In the genomic region with DNA sequence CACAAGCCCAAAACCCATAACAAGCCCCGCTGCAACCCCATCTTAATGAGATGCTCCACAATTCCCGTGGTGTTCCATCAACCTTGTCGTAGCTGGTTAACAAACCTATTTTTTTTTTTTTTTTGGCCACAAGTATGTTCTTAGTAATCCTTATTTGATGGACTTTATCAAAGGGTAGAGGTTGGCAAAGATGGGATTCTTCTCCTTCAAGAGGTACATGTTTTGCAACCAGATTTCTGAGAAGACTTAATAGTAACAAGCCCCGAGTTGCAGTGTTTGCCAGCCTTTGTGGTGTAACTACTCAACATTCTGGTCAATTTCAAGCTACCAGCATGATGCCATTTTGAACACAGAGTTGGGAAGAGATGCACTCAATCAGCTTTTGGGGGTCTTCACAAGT, we compare ENCODE assay signal across 17 cellular contexts.
"Had no signal": no experiment of that assay in that cellular context is flagged by ENCODE, and none has a peak within 500 bp of the region (broad histone marks: within the 10 kb centered on the region; RNA-seq: fewer than 3 reads in every experiment).

No MANE protein-coding gene starts in this region.

- DNase-seq: activated naive CD4-positive, alpha-beta T cell treated with anti-CD3 and anti-CD28 coated beads for 36 hours; activated naive CD8-positive, alpha-beta T cell treated with anti-CD3 and anti-CD28 coated beads, Interleukin-2, amount 50 U/mL, for 24 hours; dermis blood vessel endothelial cell; endodermal cell; erythroblast; mesenchymal stem cell; nucleus accumbens; posterior cingulate gyrus; retina; stimulated activated CD4-positive, alpha-beta T cell treated with anti-CD3 and anti-CD28 coated beads, Interleukin-2, amount 100 ng/mL, for 48 hours; stimulated activated naive CD4-positive, alpha-beta T cell; T1000; transverse colon had no signal

- H3K36me3 Mint-ChIP-seq: natural killer cell treated with Interleukin-12 subunit alpha and Interleukin-12 subunit beta and Interleukin-15 and Interleukin-18, amount 100 ng/mL, for 72 hours had no signal

- H3K9me3 ChIP-seq: gastroesophageal sphincter, transverse colon, vagina had no signal

- H3K4me1 ChIP-seq: transverse colon, vagina had no signal

- H3K27ac Mint-ChIP-seq: activated naive CD4-positive, alpha-beta T cell treated with anti-CD3 and anti-CD28 coated beads for 36 hours; endodermal cell had no signal

- H3K27me3 Mint-ChIP-seq: activated naive CD8-positive, alpha-beta T cell treated with anti-CD3 and anti-CD28 coated beads, Interleukin-2, amount 50 U/mL, for 24 hours; natural killer cell treated with Interleukin-12 subunit alpha and Interleukin-12 subunit beta and Interleukin-15 and Interleukin-18, amount 100 ng/mL, for 72 hours had no signal

- H3K4me3 ChIP-seq: gastroesophageal sphincter, transverse colon, vagina had no signal

- H3K36me3 ChIP-seq: gastroesophageal sphincter, transverse colon, vagina had no signal

- H3K27me3 ChIP-seq: gastroesophageal sphincter, transverse colon, vagina had no signal

- H3K9me3 Mint-ChIP-seq: natural killer cell treated with Interleukin-12 subunit alpha and Interleukin-12 subunit beta and Interleukin-15 and Interleukin-18, amount 100 ng/mL, for 72 hours had no signal

- ATAC-seq: activated naive CD8-positive, alpha-beta T cell treated with anti-CD3 and anti-CD28 coated beads, Interleukin-2, amount 50 U/mL, for 24 hours; gastroesophageal sphincter; left lobe of liver had no signal

- H3K27ac ChIP-seq: gastroesophageal sphincter, transverse colon, vagina had no signal

- H3K4me3 Mint-ChIP-seq: activated naive CD4-positive, alpha-beta T cell treated with anti-CD3 and anti-CD28 coated beads for 36 hours; activated naive CD8-positive, alpha-beta T cell treated with anti-CD3 and anti-CD28 coated beads, Interleukin-2, amount 50 U/mL, for 24 hours; endodermal cell had no signal
